ENCODE assay signal across 22 cellular contexts in the genomic region with DNA sequence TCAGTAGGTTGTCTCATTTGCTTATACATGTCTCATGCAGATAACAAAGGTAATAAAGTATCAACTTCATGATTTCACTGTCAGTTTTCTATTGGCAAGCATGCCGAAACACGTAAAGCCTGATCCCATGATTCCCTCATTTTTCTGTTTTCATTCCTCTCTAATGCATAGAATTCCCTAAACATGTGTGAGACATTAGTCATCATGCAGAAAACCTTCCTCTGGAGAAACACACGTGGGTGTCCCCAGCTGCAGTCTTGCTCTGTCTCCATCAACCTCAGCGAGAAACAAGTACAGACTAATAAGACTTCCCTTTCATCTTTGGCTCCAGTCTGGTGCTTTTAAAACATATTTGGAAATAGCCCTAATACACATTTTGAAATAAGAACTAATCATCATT.
A peak's percentile ranks its signal among the peaks of the same experiment; 100 is the strongest.
DNase-seq lines count a peak whose midpoint lies in the region; TF ChIP-seq lines count a peak whose summit lies in the region.
"Had no signal": no experiment of that assay in that cellular context is flagged by ENCODE, and none has a peak within 500 bp of the region (broad histone marks: within the 10 kb centered on the region; RNA-seq: fewer than 3 reads in every experiment).

No MANE protein-coding gene starts in this region.

- H3K4me3 ChIP-seq in epithelial cell of esophagus (ENCODE audit: low read length): no peak overlapping the region
- H3K4me3 ChIP-seq: SK-N-MC had no signal

- DNase-seq in A172 (ENCODE audit: low spot score): peak; percentile 16
- DNase-seq in RPMI7951 (ENCODE audit: low read depth): peak; percentile 60
- peak; percentile 19 for DNase-seq in epithelial cell of esophagus (ENCODE audit: low read depth)
- peak; percentile 8 for DNase-seq in occipital lobe (lab: John Stamatoyannopoulos, UW)
- DNase-seq in NCI-H1105 (lab: John Stamatoyannopoulos, UW): no peak
- DNase-seq in NCI-H69 (lab: John Stamatoyannopoulos, UW): no peak
- DNase-seq in NCI-H1436 (lab: John Stamatoyannopoulos, UW): no peak
- no peak for DNase-seq in SHP77 treated with DMSO at 0.1 percent for 48 hours (lab: John Stamatoyannopoulos, UW)
- DNase-seq: 8988T, GOT3, HCEC 1CT, NCI-H1048, NCI-H1417 treated with DMSO at 0.1 percent for 48 hours, NCI-H187, NCI-H2081 treated with DMSO at 0.1 percent for 48 hours, NCI-H2171 treated with DMSO at 0.1 percent for 48 hours, NCI-H345, NCI-H510A treated with DMSO at 0.1 percent for 48 hours, NCI-H774, RPMI8226, SIG-M5 had no signal

- no peak for TF ChIP-seq CTCF in epithelial cell of esophagus (IDR thresholded peaks at IDR 0.05; ENCODE audit: insufficient read depth, low read depth, low read length, missing control alignments)

Comparison
In these comparisons a context has a peak if more than half of its experiments do, and no peak if none do; other contexts are left out.
1. DNase-seq: peak in A172 (single experiment), RPMI7951 (single experiment), epithelial cell of esophagus (single experiment) and occipital lobe (single experiment); none in NCI-H1105 (single experiment), NCI-H69 (single experiment), NCI-H1436 (single experiment) and SHP77 treated with DMSO at 0.1 percent for 48 hours (single experiment).